In genomic region chr6:6772751-6773150, GRCh38 we compare ENCODE assay signal across 20 cellular contexts.
DNase-seq lines count a peak whose midpoint lies in the region; ATAC-seq and TF ChIP-seq lines count a peak whose summit lies in the region.
"Had no signal": no experiment of that assay in that cellular context is flagged by ENCODE, and none has a peak within 500 bp of the region (broad histone marks: within the 10 kb centered on the region; RNA-seq: fewer than 3 reads in every experiment).

No MANE protein-coding gene starts in this region.

- ATAC-seq in WTC11 (peak; percentile 95), natural killer cell (no peak)
- ATAC-seq: CD8-positive, alpha-beta T cell had no signal

- no peak overlapping the region for H3K4me2 ChIP-seq in neural progenitor cell

- H3K27ac ChIP-seq in neural progenitor cell: no peak overlapping the region
- H3K27ac ChIP-seq in CD4-positive, alpha-beta memory T cell (ENCODE audit: low read depth, low read length): no peak overlapping the region
- H3K27ac ChIP-seq: upper lobe of left lung had no signal

- H3K79me2 ChIP-seq in neural progenitor cell (ENCODE audit: low read depth): no peaks in the 10 kb centered on the region

- peaks cover 4% of the 10 kb centered on the region; the same call in 1 of the 2 replicates for H3K36me3 Mint-ChIP-seq in WTC11
- H3K36me3 Mint-ChIP-seq in neural progenitor cell: no peaks in the 10 kb centered on the region
- no peaks in the 10 kb centered on the region for H3K36me3 Mint-ChIP-seq in CD4-positive, alpha-beta memory T cell
- H3K36me3 Mint-ChIP-seq in natural killer cell: no peaks in the 10 kb centered on the region
- H3K36me3 Mint-ChIP-seq: CD8-positive, alpha-beta T cell; IgD-negative memory B cell; mesothelial cell of epicardium had no signal

- TF ChIP-seq CTCF in WTC11 (IDR thresholded peaks at IDR 0.05) (no peak), neural progenitor cell (IDR thresholded peaks at IDR 0.05) (no peak), natural killer cell (IDR thresholded peaks at IDR 0.05) (no peak)

- H3K9me3 ChIP-seq in neural progenitor cell (ENCODE audit: low read depth): no peaks in the 10 kb centered on the region
- no peaks in the 10 kb centered on the region for H3K9me3 ChIP-seq in CD4-positive, alpha-beta memory T cell (ENCODE audit: control insufficient read depth in 1 of 2, low read length in 2 of 2)
- H3K9me3 ChIP-seq: upper lobe of left lung had no signal

- no peaks in the 10 kb centered on the region for H3K27me3 Mint-ChIP-seq in WTC11 (ENCODE audit: low read depth)
- H3K27me3 Mint-ChIP-seq in neural progenitor cell (ENCODE audit: insufficient read depth, low read depth): no peaks in the 10 kb centered on the region
- peaks cover 6 to 15% of the 10 kb centered on the region in 2 donors for H3K27me3 Mint-ChIP-seq in CD4-positive, alpha-beta memory T cell
- H3K27me3 Mint-ChIP-seq in natural killer cell (ENCODE audit: low read depth in 2 of 2): peaks cover 8 to 15% of the 10 kb centered on the region in 2 donors

- peaks cover 12% of the 10 kb centered on the region for H3K4me1 ChIP-seq in neural progenitor cell
- no peaks in the 10 kb centered on the region for H3K4me1 ChIP-seq in CD4-positive, alpha-beta memory T cell (ENCODE audit: insufficient read depth, low read length)
- H3K4me1 ChIP-seq: upper lobe of left lung had no signal

- H2AFZ ChIP-seq in neural progenitor cell (replicated peaks): peak overlapping the region; percentile 88

- CTCF ChIA-PET in WTC11 (lab: Charles Lee): interaction anchor here (0.8 to 1.4 kb wide), 5 partner anchors 11 to 76 kb away, joined by 4 to 9 read pairs (median 8); no protein-coding TSS in a partner anchor
- CTCF ChIA-PET in CD4-positive, alpha-beta memory T cell (lab: Charles Lee; ENCODE audit: partially characterized antibody): no interaction called here

- no peak overlapping the region for H3K4me3 Mint-ChIP-seq in WTC11
- H3K4me3 Mint-ChIP-seq in neural progenitor cell: no peak overlapping the region
- no peak overlapping the region for H3K4me3 Mint-ChIP-seq in CD4-positive, alpha-beta memory T cell
- H3K4me3 Mint-ChIP-seq in natural killer cell: no peak overlapping the region
- H3K4me3 Mint-ChIP-seq: activated CD4-positive, alpha-beta memory T cell treated with anti-CD3 and anti-CD28 coated beads, Interleukin-2, amount 10 ng/mL, durations not matched to agents 7 days and 5 days; CD8-positive, alpha-beta T cell; IgD-negative memory B cell; mesothelial cell of epicardium had no signal

- H4K20me1 ChIP-seq in neural progenitor cell (ENCODE audit: low read depth): no peaks in the 10 kb centered on the region

- H3K9ac ChIP-seq in neural progenitor cell: no peak overlapping the region

- DNase-seq in G401 (ENCODE audit: low spot score) (peak; percentile 25), NCI-H146 (lab: John Stamatoyannopoulos, UW) (peak; percentile 89), WTC11 (ENCODE audit: low spot score) (peak; percentile 29), neural progenitor cell (ENCODE audit: low spot score) (peak; percentile 39), natural killer cell (no peak)
- no peak for DNase-seq in activated CD4-positive, CD25-positive, alpha-beta regulatory T cell (lab: John Stamatoyannopoulos, UW)
- no peak for DNase-seq in CD4-positive, alpha-beta memory T cell
- DNase-seq in central memory CD4-positive, alpha-beta T cell: no peak
- DNase-seq: activated CD4-positive, alpha-beta memory T cell treated with anti-CD3 and anti-CD28 coated beads, Interleukin-2, amount 10 ng/mL, durations not matched to agents 7 days and 5 days; activated naive CD4-positive, alpha-beta T cell treated with anti-CD3 and anti-CD28 coated beads, Interleukin-2, amount 50 U/mL, for 16 hours; activated T-cell treated with anti-CD3 and anti-CD28 coated beads, Interleukin-2, amount 50 U/mL, for 1 hour; CD8-positive, alpha-beta T cell; hippocampal formation; kidney glomerular epithelial cell; retina; stimulated activated naive CD4-positive, alpha-beta T cell; T-helper 1 cell; upper lobe of left lung had no signal

- POLR2A ChIA-PET in WTC11 (lab: Charles Lee): interaction anchor here (0.8 kb wide), 1 partner anchor 14 kb away, joined by 3 read pairs; no protein-coding TSS in a partner anchor
- POLR2A ChIA-PET in CD4-positive, alpha-beta memory T cell (lab: Charles Lee; ENCODE audit: partially characterized antibody): no interaction called here

- in situ Hi-C loops in G401 (cut with HindIII; ENCODE audit: low sequenced_read_pairs): no loop called here

- intact Hi-C loops in CD4-positive, alpha-beta memory T cell (cut with micrococcal nuclease): no loop called here
- intact Hi-C loops in natural killer cell (cut with micrococcal nuclease): no loop called here

- H3K4me1 Mint-ChIP-seq in WTC11 (peaks cover 15% of the 10 kb centered on the region), neural progenitor cell (no peaks in the 10 kb centered on the region), natural killer cell (no peaks in the 10 kb centered on the region)
- H3K4me1 Mint-ChIP-seq in CD4-positive, alpha-beta memory T cell: no peaks in the 10 kb centered on the region
- H3K4me1 Mint-ChIP-seq: activated CD4-positive, alpha-beta memory T cell treated with anti-CD3 and anti-CD28 coated beads, Interleukin-2, amount 10 ng/mL, durations not matched to agents 7 days and 5 days; IgD-negative memory B cell; mesothelial cell of epicardium had no signal

- no peaks in the 10 kb centered on the region for H3K36me3 ChIP-seq in neural progenitor cell
- no peaks in the 10 kb centered on the region for H3K36me3 ChIP-seq in CD4-positive, alpha-beta memory T cell (ENCODE audit: insufficient read depth, low read length)
- H3K36me3 ChIP-seq: upper lobe of left lung had no signal

- no peak overlapping the region for H3K27ac Mint-ChIP-seq in WTC11
- no peak overlapping the region for H3K27ac Mint-ChIP-seq in neural progenitor cell
- no peak overlapping the region for H3K27ac Mint-ChIP-seq in CD4-positive, alpha-beta memory T cell
- no peak overlapping the region for H3K27ac Mint-ChIP-seq in natural killer cell
- H3K27ac Mint-ChIP-seq: activated CD4-positive, alpha-beta memory T cell treated with anti-CD3 and anti-CD28 coated beads, Interleukin-2, amount 10 ng/mL, durations not matched to agents 7 days and 5 days; CD8-positive, alpha-beta T cell; IgD-negative memory B cell; mesothelial cell of epicardium had no signal

- no peak overlapping the region for H3K4me3 ChIP-seq in neural progenitor cell
- no peak overlapping the region for H3K4me3 ChIP-seq in CD4-positive, alpha-beta memory T cell (ENCODE audit: low read length in 2 of 2)
- H3K4me3 ChIP-seq: upper lobe of left lung had no signal

- no peaks in the 10 kb centered on the region for H3F3A ChIP-seq in neural progenitor cell (ENCODE audit: low read depth)

- no peaks in the 10 kb centered on the region for H3K27me3 ChIP-seq in neural progenitor cell
- H3K27me3 ChIP-seq in CD4-positive, alpha-beta memory T cell (ENCODE audit: insufficient read depth, low read length): no peaks in the 10 kb centered on the region
- H3K27me3 ChIP-seq: upper lobe of left lung had no signal

- H3K9me3 Mint-ChIP-seq in WTC11: peaks cover 12% of the 10 kb centered on the region
- peaks cover 2% of the 10 kb centered on the region for H3K9me3 Mint-ChIP-seq in neural progenitor cell
- H3K9me3 Mint-ChIP-seq in CD4-positive, alpha-beta memory T cell: peaks cover 0 to 5% (median under 1%) of the 10 kb centered on the region in 8 donors
- no peaks in the 10 kb centered on the region for H3K9me3 Mint-ChIP-seq in natural killer cell
- H3K9me3 Mint-ChIP-seq: activated CD4-positive, alpha-beta memory T cell treated with anti-CD3 and anti-CD28 coated beads, Interleukin-2, amount 10 ng/mL, durations not matched to agents 7 days and 5 days had no signal

TF ChIP-seq in WTC11, 78 proteins besides CTCF, POLR2A, EP300 and RAD21:
- peak; percentile 86; the same call in 1 of the 2 replicates for TF ChIP-seq ZNF263 (CRISPR knock-in tag; IDR thresholded peaks at IDR 0.05; ENCODE audit: low read depth)
- TF ChIP-seq ZNF671 (CRISPR knock-in tag; IDR thresholded peaks at IDR 0.05): no peak
TF ChIP-seq in WTC11: peak in this region for 1.

Comparison
In these comparisons a context has a peak if more than half of its experiments do, and no peak if none do; other contexts are left out.
1. DNase-seq: peak in G401 (single experiment), NCI-H146 (single experiment), WTC11 (single experiment) and neural progenitor cell (single experiment); none in activated CD4-positive, CD25-positive, alpha-beta regulatory T cell (0 of 4), CD4-positive, alpha-beta memory T cell (0 of 5), natural killer cell (single experiment) and central memory CD4-positive, alpha-beta T cell (single experiment).